In the genomic region with DNA sequence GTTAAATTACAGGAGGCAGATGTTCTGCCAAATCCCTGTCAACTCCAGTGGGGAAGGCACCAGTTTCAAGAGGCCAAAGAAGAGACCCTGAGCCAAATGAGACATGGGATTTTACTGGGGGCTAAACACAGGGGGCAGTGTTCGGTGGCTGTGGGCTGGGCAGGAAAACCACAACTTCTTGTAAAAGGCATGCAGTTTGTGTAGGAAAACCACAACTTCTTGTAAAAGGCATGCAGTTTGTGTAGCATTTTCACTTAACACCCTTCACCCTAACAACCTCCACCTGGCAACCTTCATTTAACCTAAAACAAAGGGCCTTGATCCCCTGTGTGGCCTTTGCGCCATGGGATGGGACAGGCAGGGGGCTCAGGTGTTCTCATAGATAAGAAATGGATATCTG, we compare ENCODE assay signal across 24 cellular contexts.
"Had no signal": no experiment of that assay in that cellular context is flagged by ENCODE, and none has a peak within 500 bp of the region (broad histone marks: within the 10 kb centered on the region; RNA-seq: fewer than 3 reads in every experiment).

No MANE protein-coding gene starts in this region.

- ATAC-seq: activated CD4-positive, alpha-beta T cell treated with anti-CD3 and anti-CD28 coated beads for 36 hours; activated CD8-positive, alpha-beta T cell treated with anti-CD3 and anti-CD28 coated beads, Interleukin-2, amount 10 ng/mL, durations not matched to agents 7 days and 5 days; T-cell had no signal

- H3K4me3 ChIP-seq: adrenal gland, breast epithelium, MG63 had no signal

- H3K36me3 ChIP-seq: adrenal gland, breast epithelium, MG63, WERI-Rb-1 had no signal

- DNase-seq: activated CD4-positive, alpha-beta T cell treated with anti-CD3 and anti-CD28 coated beads for 36 hours; activated CD8-positive, alpha-beta memory T cell treated with anti-CD3 and anti-CD28 coated beads, Interleukin-2, amount 50 U/mL, for 48 hours; activated CD8-positive, alpha-beta T cell treated with anti-CD3 and anti-CD28 coated beads, Interleukin-2, amount 10 ng/mL, durations not matched to agents 7 days and 5 days; activated naive CD4-positive, alpha-beta T cell treated with anti-CD3 and anti-CD28 coated beads, Interleukin-2, amount 50 U/mL, for 16 hours; activated naive CD8-positive, alpha-beta T cell treated with anti-CD3 and anti-CD28 coated beads, Interleukin-2, amount 10 ng/mL, durations not matched to agents 7 days and 5 days; activated T-cell treated with anti-CD3 and anti-CD28 coated beads, Interleukin-2, amount 50 U/mL, for 1 hour; adrenal gland; anterior cingulate cortex; caudate nucleus; KG1; MG63; NCI-H1092 treated with DMSO at 0.1 percent for 48 hours; NCI-H1417 treated with DMSO at 0.1 percent for 48 hours; NCI-H1694; NCI-H2029; NCI-H2107; NCI-H2171 treated with DMSO at 0.1 percent for 48 hours; NCI-H226; NCI-H526; NCI-H774; SIG-M5; T-cell; WERI-Rb-1 had no signal

- H3K9me3 ChIP-seq: adrenal gland, breast epithelium, MG63 had no signal

- H3K27me3 ChIP-seq: adrenal gland, breast epithelium, MG63 had no signal

- H3K27ac ChIP-seq: adrenal gland, breast epithelium, WERI-Rb-1 had no signal

- H3K4me1 ChIP-seq: adrenal gland, breast epithelium had no signal
